9 cellular contexts compared by ENCODE assay signal in genomic region chr1:206723500-206724472, GRCh38. TPM values are rescaled to one million over a fixed set of nuclear protein-coding genes. Genes with fewer than 3 reads are reported as not detected.
DNase-seq lines count a peak whose midpoint lies in the region; ATAC-seq and TF ChIP-seq lines count a peak whose summit lies in the region.
"Had no signal": no experiment of that assay in that cellular context is flagged by ENCODE, and none has a peak within 500 bp of the region (broad histone marks: within the 10 kb centered on the region; RNA-seq: fewer than 3 reads in every experiment).

No MANE protein-coding gene starts in this region.

- no peak overlapping the region for H2AFZ ChIP-seq in fibroblast of lung (ENCODE audit: low read length)

- H3K36me3 ChIP-seq in CD4-positive, CD25-positive, alpha-beta regulatory T cell (ENCODE audit: control insufficient read depth, insufficient read depth, low read length) = peaks cover 2% of the 10 kb centered on the region
- H3K36me3 ChIP-seq in fibroblast of lung (ENCODE audit: control insufficient read depth, insufficient read depth, low read length) (no peaks in the 10 kb centered on the region), neutrophil (peaks cover 7% of the 10 kb centered on the region)
- H3K36me3 ChIP-seq in effector memory CD4-positive, alpha-beta T cell (ENCODE audit: control insufficient read depth, insufficient read depth, low read length) = peaks cover 2% of the 10 kb centered on the region

- no peaks in the 10 kb centered on the region for H3K27me3 ChIP-seq in CD4-positive, CD25-positive, alpha-beta regulatory T cell (ENCODE audit: control insufficient read depth, insufficient read depth, low read length)
- H3K27me3 ChIP-seq in fibroblast of lung (ENCODE audit: control insufficient read depth, insufficient read depth, low read length) (no peaks in the 10 kb centered on the region), neutrophil (no peaks in the 10 kb centered on the region)
- no peaks in the 10 kb centered on the region for H3K27me3 ChIP-seq in effector memory CD4-positive, alpha-beta T cell (replicated peaks; ENCODE audit: control insufficient read depth, insufficient read depth, low read length, poor library complexity, severe bottlenecking)

- no peak overlapping the region for H3K4me3 Mint-ChIP-seq in CD4-positive, CD25-positive, alpha-beta regulatory T cell

- no peak for ATAC-seq in CD4-positive, CD25-positive, alpha-beta regulatory T cell (ENCODE audit: low read depth in 2 of 2)
- ATAC-seq in GM18909 (IDR thresholded peaks at IDR 0.05; ENCODE audit: poor library complexity, unreplicated experiment) = no peak

- H3K9me3 ChIP-seq in CD4-positive, CD25-positive, alpha-beta regulatory T cell (ENCODE audit: control insufficient read depth in 2 of 2, low read length in 2 of 2) = no peaks in the 10 kb centered on the region
- no peaks in the 10 kb centered on the region for H3K9me3 ChIP-seq in fibroblast of lung (ENCODE audit: control insufficient read depth, insufficient read depth, low read depth, low read length)
- H3K9me3 ChIP-seq in neutrophil = no peaks in the 10 kb centered on the region
- H3K9me3 ChIP-seq in effector memory CD4-positive, alpha-beta T cell (ENCODE audit: control insufficient read depth, low read length) = no peaks in the 10 kb centered on the region

- TF ChIP-seq CTCF in fibroblast of lung (conservative IDR thresholded peaks at IDR 0.05 in 1 of 2, IDR thresholded peaks at IDR 0.05 in 1 of 2; ENCODE audit: low read depth in 1 of 2, low read length in 2 of 2) (peak in 1 of 2 donors; percentile 11), neutrophil (IDR thresholded peaks at IDR 0.05) (no peak)

- H3K27ac ChIP-seq in CD4-positive, CD25-positive, alpha-beta regulatory T cell (ENCODE audit: insufficient read depth, low read length, poor library complexity, severe bottlenecking) = no peak overlapping the region
- H3K27ac ChIP-seq in fibroblast of lung (ENCODE audit: insufficient read depth, low read length) (peak overlapping the region; percentile 55), neutrophil (peak overlapping the region; percentile 58)
- no peak overlapping the region for H3K27ac ChIP-seq in effector memory CD4-positive, alpha-beta T cell (ENCODE audit: insufficient read depth, low read length, poor library complexity, severe bottlenecking)

- peak overlapping the region in 2 of 3 donors; percentile 35 to 46 for H3K27ac Mint-ChIP-seq in CD4-positive, CD25-positive, alpha-beta regulatory T cell

- H3K4me2 ChIP-seq in fibroblast of lung (ENCODE audit: extremely low read depth, insufficient read depth, low read length) = peak overlapping the region; percentile 40

- no peaks in the 10 kb centered on the region for H3K36me3 Mint-ChIP-seq in CD4-positive, CD25-positive, alpha-beta regulatory T cell

- DNase-seq in CD4-positive, CD25-positive, alpha-beta regulatory T cell = no peak
- DNase-seq in NCI-H69 (lab: John Stamatoyannopoulos, UW) = peak; percentile 29
- peak; percentile 93 to 95 for DNase-seq in fibroblast of lung (ENCODE audit: low read depth in 2 of 2)
- DNase-seq in NCI-H1105 treated with DMSO at 0.1 percent for 48 hours (lab: John Stamatoyannopoulos, UW) = no peak
- DNase-seq in activated CD4-positive, alpha-beta T cell treated with anti-CD3 and anti-CD28 coated beads for 48 hours = no peak
- no peak for DNase-seq in effector memory CD4-positive, alpha-beta T cell

- no peaks in the 10 kb centered on the region for H3K9me3 Mint-ChIP-seq in CD4-positive, CD25-positive, alpha-beta regulatory T cell

- H4K20me1 ChIP-seq in fibroblast of lung (ENCODE audit: control insufficient read depth, extremely low read depth, insufficient read depth, low read length) = peaks cover 7% of the 10 kb centered on the region

- H3K9ac ChIP-seq in fibroblast of lung (ENCODE audit: insufficient read depth, low read length) = no peak overlapping the region

- no peaks in the 10 kb centered on the region for H3K27me3 Mint-ChIP-seq in CD4-positive, CD25-positive, alpha-beta regulatory T cell

- no peak overlapping the region for H3K4me3 ChIP-seq in CD4-positive, CD25-positive, alpha-beta regulatory T cell (ENCODE audit: low read depth, low read length)
- H3K4me3 ChIP-seq in fibroblast of lung (replicated peaks in 1 of 4; ENCODE audit: control extremely low read depth in 1 of 4, insufficient read depth in 1 of 4, low read depth in 3 of 4, low read length in 4 of 4) = no peak overlapping the region
- H3K4me3 ChIP-seq in neutrophil (ENCODE audit: low read depth in 1 of 2, low read length in 1 of 2) = peak overlapping the region in 1 of 2 experiments; percentile 12
- H3K4me3 ChIP-seq in effector memory CD4-positive, alpha-beta T cell (ENCODE audit: insufficient read depth, low read depth, low read length, poor library complexity, severe bottlenecking) = no peak overlapping the region

- H3K4me1 Mint-ChIP-seq in CD4-positive, CD25-positive, alpha-beta regulatory T cell = peaks cover 15 to 70% (median 52%) of the 10 kb centered on the region in 4 donors

- H3K79me2 ChIP-seq in fibroblast of lung (ENCODE audit: control insufficient read depth, insufficient read depth, low read length) = peaks cover 78% of the 10 kb centered on the region

- peaks cover 31% of the 10 kb centered on the region for H3K4me1 ChIP-seq in CD4-positive, CD25-positive, alpha-beta regulatory T cell (ENCODE audit: control insufficient read depth, insufficient read depth, low read length, poor library complexity, severe bottlenecking)
- H3K4me1 ChIP-seq in fibroblast of lung (ENCODE audit: control insufficient read depth, extremely low read depth, insufficient read depth, low read length) = peaks cover 13% of the 10 kb centered on the region
- H3K4me1 ChIP-seq in neutrophil (ENCODE audit: control insufficient read depth in 1 of 2, insufficient read depth in 1 of 2, low read depth in 1 of 2, low read length in 1 of 2) = peaks cover 74 to 95% of the 10 kb centered on the region in 2 experiments
- H3K4me1 ChIP-seq in effector memory CD4-positive, alpha-beta T cell (ENCODE audit: control insufficient read depth, insufficient read depth, low read length, poor library complexity, severe bottlenecking) = peaks cover 18% of the 10 kb centered on the region

RNA-seq across cellular contexts. Expression of gene MAPKAPK2, which starts 39.1 kb away (rescaled TPM):
- total RNA-seq in CD4-positive, CD25-positive, alpha-beta regulatory T cell = 167 TPM
- polyA plus RNA-seq in CD4-positive, CD25-positive, alpha-beta regulatory T cell = 1 to 10 TPM; 2.4 to 3.8 (median 2.9) TPM
- 31.3 and 51.9 TPM in 2 replicates for total RNA-seq in fibroblast of lung
- 74.4 and 85.7 TPM in 2 replicates for polyA plus RNA-seq in fibroblast of lung
- 65.5 and 70.1 TPM in 2 replicates for polyA plus RNA-seq in fibroblast of lung (2012)
- polyA minus RNA-seq in fibroblast of lung (ENCODE audit: low replicate concordance) = 138 and 201 TPM in 2 replicates

RNA-seq across cellular contexts. Expression of gene IL19, which starts 46.8 kb away (rescaled TPM):
- total RNA-seq in CD4-positive, CD25-positive, alpha-beta regulatory T cell = not detected
- polyA plus RNA-seq in CD4-positive, CD25-positive, alpha-beta regulatory T cell = not detected
- not detected in 2 replicates for total RNA-seq in fibroblast of lung
- not detected in 2 replicates for polyA plus RNA-seq in fibroblast of lung
- polyA plus RNA-seq in fibroblast of lung (2012) = not detected in 2 replicates
- polyA minus RNA-seq in fibroblast of lung (ENCODE audit: low replicate concordance) = not detected in 2 replicates
- total RNA-seq: cerebellum had no signal

RNA-seq across cellular contexts. Expression of gene IL10, which starts 48.5 kb away (rescaled TPM):
- 7.0 TPM for total RNA-seq in CD4-positive, CD25-positive, alpha-beta regulatory T cell
- 1 to 10 TPM in 2 of 4 donors, under 1 TPM in 2; 0.60 to 4.4 (median 2.0) TPM for polyA plus RNA-seq in CD4-positive, CD25-positive, alpha-beta regulatory T cell
- not detected in 2 replicates for total RNA-seq in fibroblast of lung
- polyA plus RNA-seq in fibroblast of lung = not detected in 2 replicates
- not detected in 2 replicates for polyA plus RNA-seq in fibroblast of lung (2012)
- polyA minus RNA-seq in fibroblast of lung (ENCODE audit: low replicate concordance) = not detected in 2 replicates

Comparison
In these comparisons a context has a peak if more than half of its experiments do, and no peak if none do; other contexts are left out.
1. DNase-seq: peak in NCI-H69 (single experiment) and fibroblast of lung (2 of 2); none in CD4-positive, CD25-positive, alpha-beta regulatory T cell (0 of 3), NCI-H1105 treated with DMSO at 0.1 percent for 48 hours (single experiment), activated CD4-positive, alpha-beta T cell treated with anti-CD3 and anti-CD28 coated beads for 48 hours (single experiment) and effector memory CD4-positive, alpha-beta T cell (0 of 3).
2. H3K27ac ChIP-seq: peak in fibroblast of lung (single experiment) and neutrophil (single experiment); none in CD4-positive, CD25-positive, alpha-beta regulatory T cell (single experiment) and effector memory CD4-positive, alpha-beta T cell (single experiment).